10 cellular contexts compared by ENCODE assay signal in the genomic region with DNA sequence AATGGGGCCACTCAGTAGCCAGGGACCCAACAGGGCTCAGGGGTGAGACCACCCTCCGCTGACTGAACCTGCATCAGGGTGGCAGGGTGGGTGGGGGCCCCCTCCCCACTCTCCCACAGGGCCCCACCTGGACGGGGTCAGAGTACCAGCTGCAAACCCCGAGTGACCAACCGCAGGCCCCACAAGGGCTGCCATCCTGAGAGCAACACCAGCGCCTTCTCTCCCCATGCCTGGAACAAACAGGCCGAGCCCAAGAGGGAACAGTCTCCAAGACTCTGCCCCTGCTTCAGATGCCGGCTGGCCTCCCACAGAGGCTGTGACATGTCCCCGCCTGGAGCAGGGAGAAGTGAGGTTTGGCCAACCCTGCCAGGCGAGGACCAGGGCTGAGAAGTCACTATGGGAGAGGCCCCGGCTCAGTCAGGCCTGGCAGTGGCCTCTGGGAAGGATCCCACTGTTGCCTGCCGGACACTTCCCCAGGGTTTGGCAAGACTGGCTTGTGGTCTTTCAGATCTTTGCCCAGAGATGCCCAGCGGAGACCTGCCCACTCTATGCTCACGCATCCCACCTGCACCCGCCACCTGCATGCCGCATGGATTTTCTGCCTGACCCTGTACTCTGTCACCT. TPM values are rescaled to one million over a fixed set of nuclear protein-coding genes. Genes with fewer than 3 reads are reported as not detected.
A peak's percentile ranks its signal among the peaks of the same experiment; 100 is the strongest.
DNase-seq lines count a peak whose midpoint lies in the region; ATAC-seq and TF ChIP-seq lines count a peak whose summit lies in the region.
"Had no signal": no experiment of that assay in that cellular context is flagged by ENCODE, and none has a peak within 500 bp of the region (broad histone marks: within the 10 kb centered on the region; RNA-seq: fewer than 3 reads in every experiment).

No MANE protein-coding gene starts in this region.

- TF ChIP-seq CTCF in right lobe of liver (IDR thresholded peaks at IDR 0.05): no peak
- TF ChIP-seq CTCF in foreskin fibroblast (IDR thresholded peaks at IDR 0.05; ENCODE audit: low read depth, low read length): no peak

- peak overlapping the region; percentile 95 for H3K27ac Mint-ChIP-seq in T-helper 2 cell treated with Interferon-gamma antibody and Interleukin-4, amounts not matched to agents 5 μg/mL and 100 μg/mL, for 36 hours
- H3K27ac Mint-ChIP-seq in activated CD8-positive, alpha-beta T cell treated with anti-CD3 and anti-CD28 coated beads, Interleukin-2, amount 10 ng/mL, durations not matched to agents 7 days and 5 days: peak overlapping the region; percentile 96
- peak overlapping the region; percentile 95 for H3K27ac Mint-ChIP-seq in stimulated activated naive B cell treated with anti-CD40 and anti-IgM and Interleukin-4, amounts not matched to agents 10 μg/mL and 1 μg/mL and 100 μg/mL, for 72 hours

- no peaks in the 10 kb centered on the region for H3K9me3 Mint-ChIP-seq in T-helper 2 cell treated with Interferon-gamma antibody and Interleukin-4, amounts not matched to agents 5 μg/mL and 100 μg/mL, for 36 hours
- H3K9me3 Mint-ChIP-seq in activated CD8-positive, alpha-beta T cell treated with anti-CD3 and anti-CD28 coated beads, Interleukin-2, amount 10 ng/mL, durations not matched to agents 7 days and 5 days (ENCODE audit: insufficient read depth): no peaks in the 10 kb centered on the region
- H3K9me3 Mint-ChIP-seq in stimulated activated naive B cell treated with anti-CD40 and anti-IgM and Interleukin-4, amounts not matched to agents 10 μg/mL and 1 μg/mL and 100 μg/mL, for 72 hours: no peaks in the 10 kb centered on the region

- no peak for ATAC-seq in activated CD8-positive, alpha-beta T cell treated with anti-CD3 and anti-CD28 coated beads, Interleukin-2, amount 10 ng/mL, durations not matched to agents 7 days and 5 days
- no peak for ATAC-seq in right lobe of liver
- ATAC-seq in stimulated activated naive B cell treated with anti-CD40 and anti-IgM and Interleukin-4, amounts not matched to agents 10 μg/mL and 1 μg/mL and 100 μg/mL, for 72 hours (replicated peaks): no peak

- no peak overlapping the region for H3K27ac ChIP-seq in right lobe of liver

- peaks cover 14% of the 10 kb centered on the region for H3K36me3 Mint-ChIP-seq in T-helper 2 cell treated with Interferon-gamma antibody and Interleukin-4, amounts not matched to agents 5 μg/mL and 100 μg/mL, for 36 hours (ENCODE audit: low read depth)
- H3K36me3 Mint-ChIP-seq in activated CD8-positive, alpha-beta T cell treated with anti-CD3 and anti-CD28 coated beads, Interleukin-2, amount 10 ng/mL, durations not matched to agents 7 days and 5 days (ENCODE audit: low read depth): peaks cover 29% of the 10 kb centered on the region
- H3K36me3 Mint-ChIP-seq in stimulated activated naive B cell treated with anti-CD40 and anti-IgM and Interleukin-4, amounts not matched to agents 10 μg/mL and 1 μg/mL and 100 μg/mL, for 72 hours: peaks cover 38 to 48% of the 10 kb centered on the region in 2 donors

- no peaks in the 10 kb centered on the region for H3K27me3 Mint-ChIP-seq in T-helper 2 cell treated with Interferon-gamma antibody and Interleukin-4, amounts not matched to agents 5 μg/mL and 100 μg/mL, for 36 hours (ENCODE audit: low read depth)
- H3K27me3 Mint-ChIP-seq in activated CD8-positive, alpha-beta T cell treated with anti-CD3 and anti-CD28 coated beads, Interleukin-2, amount 10 ng/mL, durations not matched to agents 7 days and 5 days (ENCODE audit: low read depth): no peaks in the 10 kb centered on the region
- no peaks in the 10 kb centered on the region for H3K27me3 Mint-ChIP-seq in stimulated activated naive B cell treated with anti-CD40 and anti-IgM and Interleukin-4, amounts not matched to agents 10 μg/mL and 1 μg/mL and 100 μg/mL, for 72 hours

- no peaks in the 10 kb centered on the region for H3K9me3 ChIP-seq in right lobe of liver
- H3K9me3 ChIP-seq: heart left ventricle had no signal

- CTCF ChIA-PET in activated CD8-positive, alpha-beta T cell treated with anti-CD3 and anti-CD28 coated beads, Interleukin-2, amount 10 ng/mL, durations not matched to agents 7 days and 5 days (lab: Charles Lee): interaction anchor here (0.6 to 7.3 kb wide), 9 partner anchors 10 to 154 kb away, joined by 3 to 54 read pairs (median 7); partner anchors contain the start of genes CHAF1A, MPND and SH3GL1

- no peak for TF ChIP-seq POLR2A in right lobe of liver (IDR thresholded peaks at IDR 0.05)

- H3K4me1 ChIP-seq in right lobe of liver: peaks cover 0 to 43% (median 13%) of the 10 kb centered on the region in 4 donors

- no peaks in the 10 kb centered on the region for H3K27me3 ChIP-seq in right lobe of liver
- H3K27me3 ChIP-seq: heart left ventricle had no signal

- intact Hi-C loops in right lobe of liver (cut with DNase I): no loop called here

- peak overlapping the region; percentile 85 for H3K4me3 Mint-ChIP-seq in T-helper 2 cell treated with Interferon-gamma antibody and Interleukin-4, amounts not matched to agents 5 μg/mL and 100 μg/mL, for 36 hours
- H3K4me3 Mint-ChIP-seq in activated CD8-positive, alpha-beta T cell treated with anti-CD3 and anti-CD28 coated beads, Interleukin-2, amount 10 ng/mL, durations not matched to agents 7 days and 5 days: peak overlapping the region; percentile 69
- peak overlapping the region; percentile 46 to 87 for H3K4me3 Mint-ChIP-seq in stimulated activated naive B cell treated with anti-CD40 and anti-IgM and Interleukin-4, amounts not matched to agents 10 μg/mL and 1 μg/mL and 100 μg/mL, for 72 hours

- 73% methylated on average over 2 of the region's 15 CpGs for WGBS in right lobe of liver (ENCODE audit: insufficient coverage, low coverage, low lambda C conversion rate, missing lambda C conversion rate)

- POLR2A ChIA-PET in activated CD8-positive, alpha-beta T cell treated with anti-CD3 and anti-CD28 coated beads, Interleukin-2, amount 10 ng/mL, durations not matched to agents 7 days and 5 days (lab: Charles Lee): interaction anchor here (0.7 to 1.4 kb wide), 6 partner anchors 10 to 31 kb away, joined by 3 to 7 read pairs (median 4); partner anchors contain the start of gene SH3GL1

- peaks cover 36% of the 10 kb centered on the region for H3K4me1 Mint-ChIP-seq in T-helper 2 cell treated with Interferon-gamma antibody and Interleukin-4, amounts not matched to agents 5 μg/mL and 100 μg/mL, for 36 hours (ENCODE audit: low read depth)
- H3K4me1 Mint-ChIP-seq in activated CD8-positive, alpha-beta T cell treated with anti-CD3 and anti-CD28 coated beads, Interleukin-2, amount 10 ng/mL, durations not matched to agents 7 days and 5 days (ENCODE audit: low read depth): peaks cover 74% of the 10 kb centered on the region
- peaks cover 60 to 85% of the 10 kb centered on the region in 2 donors for H3K4me1 Mint-ChIP-seq in stimulated activated naive B cell treated with anti-CD40 and anti-IgM and Interleukin-4, amounts not matched to agents 10 μg/mL and 1 μg/mL and 100 μg/mL, for 72 hours

- peaks cover 0 to 10% (median 4%) of the 10 kb centered on the region in 4 donors for H3K36me3 ChIP-seq in right lobe of liver

- H3K4me3 ChIP-seq in right lobe of liver: no peak overlapping the region
- H3K4me3 ChIP-seq in foreskin fibroblast (ENCODE audit: low read depth in 1 of 2, low read length in 2 of 2): no peak overlapping the region

- DNase-seq in T-helper 2 cell treated with Interferon-gamma antibody and Interleukin-4, amounts not matched to agents 5 μg/mL and 100 μg/mL, for 36 hours (ENCODE audit: low spot score): no peak
- DNase-seq in T-helper 2 cell: no peak
- no peak for DNase-seq in activated CD8-positive, alpha-beta T cell treated with anti-CD3 and anti-CD28 coated beads, Interleukin-2, amount 10 ng/mL, durations not matched to agents 7 days and 5 days
- DNase-seq in right lobe of liver: peak in 2 of 3 donors; percentile 19 to 47
- no peak for DNase-seq in stimulated activated naive B cell treated with anti-CD40 and anti-IgM and Interleukin-4, amounts not matched to agents 10 μg/mL and 1 μg/mL and 100 μg/mL, for 72 hours
- no peak for DNase-seq in foreskin fibroblast
- DNase-seq in medulla oblongata (ENCODE audit: extremely low spot score): no peak
- DNase-seq in SW480 (ENCODE audit: low spot score): no peak
- DNase-seq: 8988T had no signal

RNA-seq across cellular contexts. Expression of gene MPND, which starts 27.2 kb away (rescaled TPM):
- 10 to 100 TPM; 26.0 to 27.6 TPM for total RNA-seq in activated CD8-positive, alpha-beta T cell treated with anti-CD3 and anti-CD28 coated beads, Interleukin-2, amount 10 ng/mL, durations not matched to agents 7 days and 5 days
- total RNA-seq in right lobe of liver: 10 to 100 TPM in 5 of 6 experiments, 1 to 10 TPM in 1; 6.4 to 21.7 (median 19.6) TPM

RNA-seq across cellular contexts. Expression of gene SH3GL1, which starts 29.8 kb away (rescaled TPM):
- total RNA-seq in activated CD8-positive, alpha-beta T cell treated with anti-CD3 and anti-CD28 coated beads, Interleukin-2, amount 10 ng/mL, durations not matched to agents 7 days and 5 days: 10 to 100 TPM; 65.1 to 67.9 TPM
- 10 to 100 TPM; 22.6 to 47.7 (median 25.2) TPM for total RNA-seq in right lobe of liver

RNA-seq across cellular contexts. Expression of gene STAP2, which starts 31.9 kb away (rescaled TPM):
- total RNA-seq in activated CD8-positive, alpha-beta T cell treated with anti-CD3 and anti-CD28 coated beads, Interleukin-2, amount 10 ng/mL, durations not matched to agents 7 days and 5 days: 10 to 100 TPM; 14.3 to 16.5 TPM
- total RNA-seq in right lobe of liver: 10 to 100 TPM; 21.4 to 51.5 (median 43.0) TPM

RNA-seq across cellular contexts. Expression of gene CHAF1A, which starts 31.9 kb away (rescaled TPM):
- 100 to 1,000 TPM in 1 of 2 experiments, 10 to 100 TPM in 1; 95.3 to 104 TPM for total RNA-seq in activated CD8-positive, alpha-beta T cell treated with anti-CD3 and anti-CD28 coated beads, Interleukin-2, amount 10 ng/mL, durations not matched to agents 7 days and 5 days
- 1 to 10 TPM; 3.1 to 9.2 (median 3.5) TPM for total RNA-seq in right lobe of liver

Comparison
In these comparisons a context has a peak if more than half of its experiments do, and no peak if none do; other contexts are left out.
1. DNase-seq: peak in right lobe of liver (2 of 3); none in T-helper 2 cell treated with Interferon-gamma antibody and Interleukin-4, amounts not matched to agents 5 μg/mL and 100 μg/mL, for 36 hours (single experiment), T-helper 2 cell (0 of 5), activated CD8-positive, alpha-beta T cell treated with anti-CD3 and anti-CD28 coated beads, Interleukin-2, amount 10 ng/mL, durations not matched to agents 7 days and 5 days (single experiment), stimulated activated naive B cell treated with anti-CD40 and anti-IgM and Interleukin-4, amounts not matched to agents 10 μg/mL and 1 μg/mL and 100 μg/mL, for 72 hours (single experiment), foreskin fibroblast (0 of 2), medulla oblongata (single experiment) and SW480 (single experiment).
2. Peak in every context shown above with its lines, with median percentiles within 50 percentile points of each other: H3K27ac Mint-ChIP-seq and H3K4me3 Mint-ChIP-seq.